14 cellular contexts compared by ENCODE assay signal in genomic region chr15:90471126-90471525, GRCh38. TPM values are rescaled to one million over a fixed set of nuclear protein-coding genes. Genes with fewer than 3 reads are reported as not detected.
DNase-seq lines count a peak whose midpoint lies in the region; ATAC-seq and TF ChIP-seq lines count a peak whose summit lies in the region.
"Had no signal": no experiment of that assay in that cellular context is flagged by ENCODE, and none has a peak within 500 bp of the region (broad histone marks: within the 10 kb centered on the region; RNA-seq: fewer than 3 reads in every experiment).

No MANE protein-coding gene starts in this region.

- CTCF ChIA-PET in Caco-2 (lab: Charles Lee), result no interaction called here

- H3K9me3 Mint-ChIP-seq in CD14-positive monocyte, result no peaks in the 10 kb centered on the region
- no peaks in the 10 kb centered on the region for H3K9me3 Mint-ChIP-seq in Caco-2 (ENCODE audit: unreplicated experiment)
- H3K9me3 Mint-ChIP-seq in activated naive CD8-positive, alpha-beta T cell treated with anti-CD3 and anti-CD28 coated beads, Interleukin-2, amount 50 U/mL, for 24 hours, result no peaks in the 10 kb centered on the region
- no peaks in the 10 kb centered on the region for H3K9me3 Mint-ChIP-seq in naive thymus-derived CD8-positive, alpha-beta T cell

- no peaks in the 10 kb centered on the region for H3K9me3 ChIP-seq in Caco-2
- H3K9me3 ChIP-seq: ovary had no signal

- TF ChIP-seq CTCF in CD14-positive monocyte (IDR thresholded peaks at IDR 0.05) (no peak), Caco-2 (IDR thresholded peaks at IDR 0.05; ENCODE audit: insufficient read depth in 1 of 2, low read depth in 1 of 2, low read length in 1 of 2, severe bottlenecking in 1 of 2, unreplicated experiment in 1 of 2) (no peak)

- DNase-seq in CD14-positive monocyte (ENCODE audit: low spot score), result no peak
- no peak for DNase-seq in Caco-2
- no peak for DNase-seq in activated naive CD8-positive, alpha-beta T cell treated with anti-CD3 and anti-CD28 coated beads, Interleukin-2, amount 50 U/mL, for 24 hours
- DNase-seq in naive thymus-derived CD8-positive, alpha-beta T cell, result no peak
- no peak for DNase-seq in RKO (ENCODE audit: low spot score)
- DNase-seq in GOT3 (lab: John Stamatoyannopoulos, UW), result no peak
- no peak for DNase-seq in NCI-H1417 (lab: John Stamatoyannopoulos, UW)
- no peak for DNase-seq in stimulated activated CD4-positive, alpha-beta T cell treated with anti-CD3 and anti-CD28 coated beads, Interleukin-2, amount 100 ng/mL, for 24 hours
- DNase-seq: activated CD8-positive, alpha-beta memory T cell treated with anti-CD3 and anti-CD28 coated beads, Interleukin-2, amount 50 U/mL, for 4 hours; central memory CD4-positive, alpha-beta T cell; NCI-H2081 treated with DMSO at 0.1 percent for 48 hours; NCI-H69; ovary; SHP77 treated with DMSO at 0.1 percent for 48 hours had no signal

- H3K27me3 Mint-ChIP-seq in CD14-positive monocyte (ENCODE audit: low read depth in 3 of 3) (no peaks in the 10 kb centered on the region), Caco-2 (ENCODE audit: insufficient read depth, unreplicated experiment) (no peaks in the 10 kb centered on the region)
- no peaks in the 10 kb centered on the region for H3K27me3 Mint-ChIP-seq in activated naive CD8-positive, alpha-beta T cell treated with anti-CD3 and anti-CD28 coated beads, Interleukin-2, amount 50 U/mL, for 24 hours
- no peaks in the 10 kb centered on the region for H3K27me3 Mint-ChIP-seq in naive thymus-derived CD8-positive, alpha-beta T cell

- POLR2A ChIA-PET in Caco-2 (lab: Charles Lee), result no interaction called here
- POLR2A ChIA-PET in naive thymus-derived CD8-positive, alpha-beta T cell (lab: Charles Lee), result no interaction called here

- no peak overlapping the region for H3K4me3 Mint-ChIP-seq in CD14-positive monocyte
- no peak overlapping the region for H3K4me3 Mint-ChIP-seq in Caco-2 (ENCODE audit: unreplicated experiment)
- H3K4me3 Mint-ChIP-seq in activated naive CD8-positive, alpha-beta T cell treated with anti-CD3 and anti-CD28 coated beads, Interleukin-2, amount 50 U/mL, for 24 hours, result no peak overlapping the region
- H3K4me3 Mint-ChIP-seq in naive thymus-derived CD8-positive, alpha-beta T cell, result no peak overlapping the region

- no peaks in the 10 kb centered on the region for H3K4me1 ChIP-seq in Caco-2

- H3K4me3 ChIP-seq in Caco-2 (ENCODE audit: low read depth, low read length), result no peak overlapping the region
- H3K4me3 ChIP-seq: ovary had no signal

- no peaks in the 10 kb centered on the region for H3K27me3 ChIP-seq in Caco-2 (replicated peaks; ENCODE audit: control insufficient read depth, insufficient read depth, low read length)
- H3K27me3 ChIP-seq: ovary had no signal

- H3K36me3 Mint-ChIP-seq in CD14-positive monocyte (peaks cover 83 to 98% of the 10 kb centered on the region in 2 donors), Caco-2 (ENCODE audit: insufficient read depth, unreplicated experiment) (peaks cover 82% of the 10 kb centered on the region)
- H3K36me3 Mint-ChIP-seq in activated naive CD8-positive, alpha-beta T cell treated with anti-CD3 and anti-CD28 coated beads, Interleukin-2, amount 50 U/mL, for 24 hours (ENCODE audit: low read depth), result peaks cover 42% of the 10 kb centered on the region
- H3K36me3 Mint-ChIP-seq in naive thymus-derived CD8-positive, alpha-beta T cell, result peaks cover 3 to 95% (median 28%) of the 10 kb centered on the region in 3 donors

- H3K4me1 Mint-ChIP-seq in CD14-positive monocyte (no peaks in the 10 kb centered on the region), Caco-2 (ENCODE audit: low read depth, unreplicated experiment) (peaks cover 19% of the 10 kb centered on the region)
- H3K4me1 Mint-ChIP-seq in activated naive CD8-positive, alpha-beta T cell treated with anti-CD3 and anti-CD28 coated beads, Interleukin-2, amount 50 U/mL, for 24 hours, result peaks cover 4% of the 10 kb centered on the region
- H3K4me1 Mint-ChIP-seq in naive thymus-derived CD8-positive, alpha-beta T cell, result peaks cover 9 to 19% (median 13%) of the 10 kb centered on the region in 4 donors

- intact Hi-C loops in CD14-positive monocyte (cut with micrococcal nuclease) (no loop called here), Caco-2 (cut with micrococcal nuclease; ENCODE audit: unreplicated experiment) (no loop called here)

- H3K27ac Mint-ChIP-seq in CD14-positive monocyte (peak overlapping the region in 4 of 7 donors; percentile 1 to 59 (median 42)), Caco-2 (ENCODE audit: unreplicated experiment) (peak overlapping the region; percentile 18)
- H3K27ac Mint-ChIP-seq in activated naive CD8-positive, alpha-beta T cell treated with anti-CD3 and anti-CD28 coated beads, Interleukin-2, amount 50 U/mL, for 24 hours, result peak overlapping the region; percentile 15
- H3K27ac Mint-ChIP-seq in naive thymus-derived CD8-positive, alpha-beta T cell, result peak overlapping the region in 7 of 10 donors; percentile 1 to 65 (median 46)

- no TSS peak for BruUV-seq in Caco-2 (replicated peaks; lab: Mats Ljungman, UMichigan)

- H3K36me3 ChIP-seq in Caco-2 (ENCODE audit: control insufficient read depth, insufficient read depth, low read length), result no peaks in the 10 kb centered on the region; the same call in 1 of the 2 replicates
- H3K36me3 ChIP-seq: ovary had no signal

- no peak for ATAC-seq in activated naive CD8-positive, alpha-beta T cell treated with anti-CD3 and anti-CD28 coated beads, Interleukin-2, amount 50 U/mL, for 24 hours
- ATAC-seq in naive thymus-derived CD8-positive, alpha-beta T cell, result no peak

RNA-seq across cellular contexts. Expression of gene CRTC3, which starts 58.6 kb away (rescaled TPM):
- polyA plus RNA-seq in CD14-positive monocyte, result 10 to 100 TPM in 1 of 2 donors, 1 to 10 TPM in 1; 6.0 to 12.2 TPM
- total RNA-seq in Caco-2 (2022), result 31.4 and 35.0 TPM in 2 replicates
- total RNA-seq in naive thymus-derived CD8-positive, alpha-beta T cell, result 100 to 1,000 TPM; 102 to 110 TPM
- polyA plus RNA-seq in naive thymus-derived CD8-positive, alpha-beta T cell, result 10 to 100 TPM; 21.9 to 51.1 (median 33.5) TPM
